16 cellular contexts compared by ENCODE assay signal in genomic region chr9:131997779-131998178, GRCh38.
DNase-seq lines count a peak whose midpoint lies in the region; ATAC-seq and TF ChIP-seq lines count a peak whose summit lies in the region.
"Had no signal": no experiment of that assay in that cellular context is flagged by ENCODE, and none has a peak within 500 bp of the region (broad histone marks: within the 10 kb centered on the region; RNA-seq: fewer than 3 reads in every experiment).

No MANE protein-coding gene starts in this region.

- TF ChIP-seq POLR2A in transverse colon (IDR thresholded peaks at IDR 0.05): no peak

- H3K36me3 ChIP-seq in right atrium auricular region: peaks cover 7% of the 10 kb centered on the region
- no peaks in the 10 kb centered on the region for H3K36me3 ChIP-seq in transverse colon

- no peak overlapping the region for H3K27ac ChIP-seq in right atrium auricular region
- no peak overlapping the region for H3K27ac ChIP-seq in coronary artery
- peak overlapping the region; percentile 10 for H3K27ac ChIP-seq in right cardiac atrium (ENCODE audit: low read length)
- H3K27ac ChIP-seq in transverse colon: no peak overlapping the region
- H3K27ac ChIP-seq: 22Rv1, sigmoid colon, tibial nerve had no signal

- TF ChIP-seq CTCF in right atrium auricular region (IDR thresholded peaks at IDR 0.05): no peak
- no peak for TF ChIP-seq CTCF in coronary artery (IDR thresholded peaks at IDR 0.05)
- TF ChIP-seq CTCF in transverse colon (IDR thresholded peaks at IDR 0.05): no peak
- no peak for TF ChIP-seq CTCF in GM13976 (IDR thresholded peaks at IDR 0.05; ENCODE audit: borderline replicate concordance, control extremely low read depth, extremely low read depth, insufficient read depth, missing control alignments)

- intact Hi-C loops in Right ventricle myocardium inferior (cut with DNase I): no loop called here
- intact Hi-C loops in right cardiac atrium (cut with DNase I): no loop called here
- intact Hi-C loops in transverse colon (cut with DNase I; ENCODE audit: low total_unique reads): no loop called here

- H3K4me1 ChIP-seq in right atrium auricular region: peaks cover 0 to 21% of the 10 kb centered on the region in 2 donors
- H3K4me1 ChIP-seq in right cardiac atrium (ENCODE audit: control insufficient read depth, insufficient read depth, low read length): peaks cover 11% of the 10 kb centered on the region
- H3K4me1 ChIP-seq in transverse colon: no peaks in the 10 kb centered on the region

- WGBS in right cardiac atrium: 27% methylated on average over 7 of the region's 7 CpGs
- 63 to 89% methylated on average over 2 to 7 of the region's 7 CpGs for WGBS in transverse colon (ENCODE audit: low coverage in 1 of 2), 2 donors

- H3K27me3 ChIP-seq in right atrium auricular region (no peaks in the 10 kb centered on the region), right cardiac atrium (ENCODE audit: control insufficient read depth, insufficient read depth) (no peaks in the 10 kb centered on the region), transverse colon (no peaks in the 10 kb centered on the region)
- H3K27me3 ChIP-seq: sigmoid colon, tibial nerve had no signal

- ATAC-seq in Right ventricle myocardium inferior: peak; percentile 73
- peak; percentile 79 to 89 for ATAC-seq in right cardiac atrium
- ATAC-seq in HG02852 (IDR thresholded peaks at IDR 0.05; ENCODE audit: unreplicated experiment): no peak
- ATAC-seq in HG02623 (IDR thresholded peaks at IDR 0.05; ENCODE audit: unreplicated experiment): no peak

- in situ Hi-C loops in transverse colon (cut with MboI; ENCODE audit: low pct_ligation_motif_present in 1 of 4, low pct_unique_long_range_greater_than_20kb in 1 of 4, low sequenced_read_pairs in 3 of 4) (no loop called here), GM13976 (cut with MboI; ENCODE audit: low sequenced_read_pairs, unreplicated experiment) (no loop called here)

- DNase-seq in Right ventricle myocardium inferior (ENCODE audit: missing footprints) (no peak), right atrium auricular region (ENCODE audit: low spot score) (no peak), coronary artery (ENCODE audit: low spot score) (no peak), right cardiac atrium (peak; percentile 53 to 84 (median 73)), transverse colon (no peak), GM13976 (ENCODE audit: low spot score) (no peak)
- DNase-seq: activated CD4-positive, alpha-beta T cell treated with anti-CD3 and anti-CD28 coated beads, Interleukin-2, amount 50 U/mL, for 4 hours; activated naive CD4-positive, alpha-beta T cell; NCI-H1436; NCI-H2171 treated with DMSO at 0.1 percent for 48 hours; sigmoid colon; stimulated activated naive CD4-positive, alpha-beta T cell had no signal

- H3K9me3 ChIP-seq in right atrium auricular region: no peaks in the 10 kb centered on the region
- H3K9me3 ChIP-seq in right cardiac atrium (ENCODE audit: control insufficient read depth, low read length): no peaks in the 10 kb centered on the region
- H3K9me3 ChIP-seq in transverse colon: no peaks in the 10 kb centered on the region
- H3K9me3 ChIP-seq: sigmoid colon, tibial nerve had no signal

- no peak overlapping the region for H3K4me3 ChIP-seq in right atrium auricular region
- peak overlapping the region; percentile 7 for H3K4me3 ChIP-seq in coronary artery
- H3K4me3 ChIP-seq in right cardiac atrium (ENCODE audit: low read length): no peak overlapping the region
- no peak overlapping the region for H3K4me3 ChIP-seq in transverse colon
- H3K4me3 ChIP-seq: sigmoid colon, tibial nerve had no signal

- TF ChIP-seq EP300 in transverse colon (IDR thresholded peaks at IDR 0.05; ENCODE audit: low read depth): no peak

Comparison
In these comparisons a context has a peak if more than half of its experiments do, and no peak if none do; other contexts are left out.
1. DNase-seq: peak in right cardiac atrium (3 of 3); none in Right ventricle myocardium inferior (single experiment), right atrium auricular region (single experiment), coronary artery (single experiment), transverse colon (single experiment) and GM13976 (single experiment).
2. ATAC-seq: peak in Right ventricle myocardium inferior (single experiment) and right cardiac atrium (2 of 2); none in HG02852 (single experiment) and HG02623 (single experiment).